In the genomic region with DNA sequence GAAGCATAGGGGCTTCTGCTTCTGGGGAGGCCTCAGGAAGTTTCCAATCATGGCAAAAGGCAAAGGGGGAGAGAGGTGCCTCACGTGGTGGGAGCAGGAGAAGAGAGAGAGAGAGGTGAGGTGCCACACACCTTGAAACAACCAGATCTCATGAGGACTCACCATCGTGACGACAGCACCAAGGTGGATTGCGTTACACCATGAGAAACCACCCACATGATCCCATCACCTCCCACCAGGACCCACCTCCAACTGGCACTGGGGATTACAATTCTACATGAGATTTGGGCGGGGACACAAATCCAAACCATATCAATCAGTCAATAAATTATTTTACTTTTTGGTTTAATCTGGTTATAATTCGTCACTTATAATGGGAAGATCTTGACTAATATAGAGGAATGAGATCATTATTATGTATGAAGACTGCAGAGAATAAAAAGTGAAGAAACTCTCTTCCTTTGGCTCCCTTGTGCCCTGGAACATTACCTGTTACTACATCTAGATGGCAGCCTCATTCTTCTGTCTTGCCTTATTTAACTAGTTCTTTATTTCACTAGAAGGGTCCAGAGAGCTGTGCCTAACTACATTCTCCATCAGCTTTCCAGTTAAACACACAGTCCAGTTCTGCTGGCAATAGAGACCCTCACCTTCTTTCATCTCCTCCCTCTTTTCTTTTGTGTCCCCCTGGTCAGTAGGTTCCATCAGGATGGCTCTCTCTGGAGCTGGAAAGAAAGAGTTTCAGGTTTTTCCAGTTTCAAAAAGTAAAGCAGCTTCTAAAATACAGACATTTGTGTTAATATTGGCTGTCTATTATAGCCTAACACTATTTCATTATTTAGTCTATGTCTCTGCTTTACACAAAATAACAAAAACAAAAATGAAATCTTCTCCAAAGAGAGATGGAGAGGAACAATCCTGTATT, we compare ENCODE assay signal across 1 cellular context.
TF ChIP-seq lines count a peak whose summit lies in the region.

No MANE protein-coding gene starts in this region.

TF ChIP-seq in H1, 55 proteins besides CTCF, POLR2A, EP300 and RAD21:
- no peak for TF ChIP-seq SP4 (IDR thresholded peaks at IDR 0.05; ENCODE audit: low read length)
- TF ChIP-seq PHF8 (conservative IDR thresholded peaks at IDR 0.05; ENCODE audit: low read depth, low read length), result no peak
- no peak for TF ChIP-seq TEAD4 (IDR thresholded peaks at IDR 0.05; ENCODE audit: low read depth, low read length)
- TF ChIP-seq GABPA (IDR thresholded peaks at IDR 0.05; ENCODE audit: borderline replicate concordance, insufficient read depth, low read length), result no peak
- TF ChIP-seq JUN (IDR thresholded peaks at IDR 0.05; ENCODE audit: low read depth, low read length), result no peak
- TF ChIP-seq YY1 (IDR thresholded peaks at IDR 0.05; ENCODE audit: low read depth, low read length), result no peak
- no peak for TF ChIP-seq SP2 (IDR thresholded peaks at IDR 0.05; ENCODE audit: low read length)
- TF ChIP-seq KDM4A (IDR thresholded peaks at IDR 0.05; ENCODE audit: low read depth, low read length, severe bottlenecking), result no peak
- no peak for TF ChIP-seq BACH1 (IDR thresholded peaks at IDR 0.05; ENCODE audit: low read length)
